Comparison of ENCODE assay signal across 11 cellular contexts in genomic region chr20:32034581-32035397, GRCh38. TPM values are rescaled to one million over a fixed set of nuclear protein-coding genes. Genes with fewer than 3 reads are reported as not detected.
DNase-seq lines count a peak whose midpoint lies in the region; ATAC-seq, FAIRE-seq and TF ChIP-seq lines count a peak whose summit lies in the region.
"Had no signal": no experiment of that assay in that cellular context is flagged by ENCODE, and none has a peak within 500 bp of the region (broad histone marks: within the 10 kb centered on the region; RNA-seq: fewer than 3 reads in every experiment).

No MANE protein-coding gene starts in this region.

- H3K4me1 ChIP-seq in A673 (ENCODE audit: insufficient read depth, low read length, poor library complexity, severe bottlenecking) (peaks cover 3% of the 10 kb centered on the region), cardiac muscle cell (ENCODE audit: low read depth) (no peaks in the 10 kb centered on the region)

- H3K36me3 ChIP-seq in A673 (ENCODE audit: insufficient read depth, low read length, poor library complexity, severe bottlenecking) = no peaks in the 10 kb centered on the region
- H3K36me3 ChIP-seq in cardiac muscle cell = no peaks in the 10 kb centered on the region

- no peak for TF ChIP-seq POLR2A in GM12892 (IDR thresholded peaks at IDR 0.05; ENCODE audit: low read depth, low read length)

- in situ Hi-C loops in SK-MEL-5 (cut with HindIII; ENCODE audit: low pct_unique_long_range_greater_than_20kb, low sequenced_read_pairs) = no loop called here
- in situ Hi-C loops in G401 (cut with HindIII; ENCODE audit: low sequenced_read_pairs) = no loop called here

- no peak overlapping the region for H3K27ac ChIP-seq in A673 (ENCODE audit: low read depth, low read length, poor library complexity, severe bottlenecking)
- H3K27ac ChIP-seq in cardiac muscle cell = no peak overlapping the region

- no peaks in the 10 kb centered on the region for H3K27me3 ChIP-seq in A673 (replicated peaks; ENCODE audit: insufficient read depth, low read depth, low read length, poor library complexity)
- peaks cover 23% of the 10 kb centered on the region for H3K27me3 ChIP-seq in cardiac muscle cell

- BruUV-seq in A673 (replicated peaks; lab: Mats Ljungman, UMichigan) = no TSS peak

- CTCF ChIA-PET in A673 (lab: Charles Lee) = interaction anchor here (1.1 kb wide), 1 partner anchor 15 kb away, joined by 3 read pairs; no protein-coding TSS in a partner anchor

- no peaks in the 10 kb centered on the region for H3K9me3 ChIP-seq in A673 (ENCODE audit: low read depth, low read length, poor library complexity, severe bottlenecking)
- no peaks in the 10 kb centered on the region for H3K9me3 ChIP-seq in cardiac muscle cell (ENCODE audit: low read depth)

- DNase-seq in A673 (ENCODE audit: low spot score) = no peak
- DNase-seq in GM12892 (ENCODE audit: insufficient read length) = no peak
- peak; percentile 71 for DNase-seq in SK-MEL-5 (ENCODE audit: low read depth, low spot score)
- no peak for DNase-seq in cardiac muscle cell (ENCODE audit: low read depth in 1 of 2, low spot score in 1 of 2)
- DNase-seq in cerebellar nuclear complex (lab: John Stamatoyannopoulos, UW) = no peak
- no peak for DNase-seq in G401 (ENCODE audit: low spot score)
- no peak for DNase-seq in activated naive CD4-positive, alpha-beta T cell treated with Interleukin-2 at 50 U/mL for 16 hours
- DNase-seq: activated T-cell treated with anti-CD3 and anti-CD28 coated beads, Interleukin-2, amount 50 U/mL, for 72 hours; NCI-H446 treated with DMSO at 0.1 percent for 48 hours had no signal

- POLR2A ChIA-PET in A673 (lab: Charles Lee; ENCODE audit: low non-redundant PET) = no interaction called here

- FAIRE-seq in GM12892 (lab: Jason Lieb, UNC) = peak; percentile 17

- ATAC-seq in HG02852 (IDR thresholded peaks at IDR 0.05; ENCODE audit: unreplicated experiment) = no peak

- intact Hi-C loops in A673 (cut with micrococcal nuclease; ENCODE audit: unreplicated experiment) = no loop called here

- TF ChIP-seq CTCF in A673 (conservative IDR thresholded peaks at IDR 0.05; ENCODE audit: low read depth, low read length) (peak; percentile 50), cardiac muscle cell (IDR thresholded peaks at IDR 0.05; ENCODE audit: low read depth, low read length) (peak; percentile 6)

- no peak overlapping the region for H3K4me3 ChIP-seq in A673 (ENCODE audit: low read depth, low read length, poor library complexity, severe bottlenecking)
- no peak overlapping the region for H3K4me3 ChIP-seq in cardiac muscle cell

RNA-seq across cellular contexts. Expression of gene HCK, which starts 17.3 kb away (rescaled TPM):
- total RNA-seq in A673 (2021) (not detected in 2 replicates), cardiac muscle cell (not detected in 2 replicates)
- polyA plus RNA-seq in GM12892 (2012; ENCODE audit: missing spikeins) = 70.4 TPM
- not detected in 2 replicates for total RNA-seq in SK-MEL-5 (2014; rRNA removed; shearing (Covaris generic))
- polyA plus RNA-seq in SK-MEL-5 (2015; cell fraction: cytosol; rRNA removed) = not detected in 2 replicates
- polyA plus RNA-seq in SK-MEL-5 (2015; cell fraction: nucleus; rRNA removed) = not detected in 2 replicates
- polyA plus RNA-seq in cardiac muscle cell = not detected in 2 replicates
- 0.12 and 0.41 TPM in 2 replicates for total RNA-seq in G401 (2014; rRNA removed; shearing (Covaris generic))
- total RNA-seq: renal cortical epithelial cell had no signal

RNA-seq across cellular contexts. Expression of gene CCM2L, which starts 24.6 kb away (rescaled TPM):
- total RNA-seq in A673 (2021) (0.22 TPM in 1 of 2 replicates, not detected in the other), cardiac muscle cell (0.69 and 0.92 TPM in 2 replicates)
- polyA plus RNA-seq in GM12892 (2012; ENCODE audit: missing spikeins) = not detected
- 0.08 and 0.16 TPM in 2 replicates for total RNA-seq in SK-MEL-5 (2014; rRNA removed; shearing (Covaris generic))
- polyA plus RNA-seq in SK-MEL-5 (2015; cell fraction: cytosol; rRNA removed) = 0.15 and 0.27 TPM in 2 replicates
- not detected in 2 replicates for polyA plus RNA-seq in SK-MEL-5 (2015; cell fraction: nucleus; rRNA removed)
- 0.35 and 0.79 TPM in 2 replicates for polyA plus RNA-seq in cardiac muscle cell
- total RNA-seq in G401 (2014; rRNA removed; shearing (Covaris generic)) = 40.7 and 52.6 TPM in 2 replicates
- total RNA-seq: activated T-cell treated with anti-CD3 and anti-CD28 coated beads, Interleukin-2, amount 50 U/mL, for 72 hours; renal cortical epithelial cell had no signal

Comparison
In these comparisons a context has a peak if more than half of its experiments do, and no peak if none do; other contexts are left out.
1. RNA of gene CCM2L, which starts 24.6 kb away (total RNA-seq): 40.7 to 52.6 TPM in G401; 0.69 to 0.92 TPM in cardiac muscle cell, 0.08 to 0.16 TPM in SK-MEL-5 and 0.22 TPM in A673; every median in the first group is over 10 times any median in the second.